ENCODE assay signal across 1 cellular context in the genomic region with DNA sequence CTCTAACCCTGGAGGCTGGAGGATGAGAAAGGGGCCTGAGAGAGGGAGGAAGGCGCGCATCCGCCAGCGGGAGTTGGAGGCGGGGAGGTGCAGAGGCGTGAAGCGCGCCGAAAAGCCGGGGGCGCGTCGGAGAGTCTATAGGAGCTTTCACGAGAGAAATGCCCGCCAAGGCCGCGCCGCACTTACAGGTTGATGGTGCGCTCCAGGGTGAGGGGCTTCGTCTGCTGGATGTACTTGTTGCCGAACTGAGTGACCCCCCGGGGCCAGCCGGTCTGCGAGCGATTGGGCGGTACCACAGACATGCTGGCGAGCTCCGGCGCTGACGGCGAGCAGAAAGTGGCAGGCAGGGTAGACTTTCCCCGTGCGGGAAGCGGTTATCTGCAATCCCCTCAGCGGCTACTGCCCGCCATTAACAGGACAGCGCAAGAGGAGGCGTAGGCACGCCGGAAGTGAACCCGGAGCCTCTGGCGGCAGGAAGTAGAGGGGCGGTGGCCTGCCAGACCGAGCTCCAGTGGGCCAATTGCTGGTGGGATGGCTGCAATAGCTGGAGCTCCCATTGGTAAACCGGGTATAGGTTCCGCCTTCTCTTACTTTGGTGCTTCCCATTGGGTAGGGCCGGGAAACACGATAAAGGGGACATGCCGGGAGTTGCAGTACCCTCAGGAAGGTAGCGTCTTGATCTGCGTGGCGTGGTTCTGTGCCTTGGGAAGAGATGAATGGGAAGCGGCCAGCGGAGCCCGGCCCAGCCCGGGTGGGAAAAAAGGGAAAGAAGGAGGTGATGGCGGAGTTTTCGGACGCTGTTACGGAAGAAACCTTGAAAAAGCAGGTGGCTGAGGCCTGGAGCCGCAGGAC.
A peak's percentile ranks its signal among the peaks of the same experiment; 100 is the strongest.
TF ChIP-seq lines count a peak whose summit lies in the region.

A gene (minus strand): TSS at position 432 of the 852 bp plus-strand sequence. CDS start 130 bp downstream, at position 302.
A gene (plus strand): TSS at position 654 of the 852 bp plus-strand sequence. CDS start 59 bp downstream, at position 713.

TF ChIP-seq in HepG2, 621 proteins besides CTCF, POLR2A, EP300 and RAD21 (continued from another document and continues in another):
- TF ChIP-seq, protein P1, sequence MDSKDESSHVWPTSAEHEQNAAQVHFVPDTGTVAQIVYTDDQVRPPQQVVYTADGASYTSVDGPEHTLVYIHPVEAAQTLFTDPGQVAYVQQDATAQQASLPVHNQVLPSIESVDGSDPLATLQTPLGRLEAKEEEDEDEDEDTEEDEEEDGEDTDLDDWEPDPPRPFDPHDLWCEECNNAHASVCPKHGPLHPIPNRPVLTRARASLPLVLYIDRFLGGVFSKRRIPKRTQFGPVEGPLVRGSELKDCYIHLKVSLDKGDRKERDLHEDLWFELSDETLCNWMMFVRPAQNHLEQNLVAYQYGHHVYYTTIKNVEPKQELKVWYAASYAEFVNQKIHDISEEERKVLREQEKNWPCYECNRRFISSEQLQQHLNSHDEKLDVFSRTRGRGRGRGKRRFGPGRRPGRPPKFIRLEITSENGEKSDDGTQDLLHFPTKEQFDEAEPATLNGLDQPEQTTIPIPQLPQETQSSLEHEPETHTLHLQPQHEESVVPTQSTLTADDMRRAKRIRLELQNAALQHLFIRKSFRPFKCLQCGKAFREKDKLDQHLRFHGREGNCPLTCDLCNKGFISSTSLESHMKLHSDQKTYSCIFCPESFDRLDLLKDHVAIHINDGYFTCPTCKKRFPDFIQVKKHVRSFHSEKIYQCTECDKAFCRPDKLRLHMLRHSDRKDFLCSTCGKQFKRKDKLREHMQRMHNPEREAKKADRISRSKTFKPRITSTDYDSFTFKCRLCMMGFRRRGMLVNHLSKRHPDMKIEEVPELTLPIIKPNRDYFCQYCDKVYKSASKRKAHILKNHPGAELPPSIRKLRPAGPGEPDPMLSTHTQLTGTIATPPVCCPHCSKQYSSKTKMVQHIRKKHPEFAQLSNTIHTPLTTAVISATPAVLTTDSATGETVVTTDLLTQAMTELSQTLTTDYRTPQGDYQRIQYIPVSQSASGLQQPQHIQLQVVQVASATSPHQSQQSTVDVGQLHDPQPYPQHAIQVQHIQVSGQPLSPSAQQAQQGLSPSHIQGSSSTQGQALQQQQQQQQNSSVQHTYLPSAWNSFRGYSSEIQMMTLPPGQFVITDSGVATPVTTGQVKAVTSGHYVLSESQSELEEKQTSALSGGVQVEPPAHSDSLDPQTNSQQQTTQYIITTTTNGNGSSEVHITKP (CRISPR knock-in tag; IDR thresholded peaks at IDR 0.05; ENCODE audit: low read depth), result no peak
- no peak for TF ChIP-seq HMG20B (CRISPR knock-in tag; conservative IDR thresholded peaks at IDR 0.05)
- no peak for TF ChIP-seq HDAC6 (IDR thresholded peaks at IDR 0.05; ENCODE audit: low read depth, low read length)
- TF ChIP-seq ZSCAN21 (CRISPR knock-in tag; IDR thresholded peaks at IDR 0.05; ENCODE audit: borderline replicate concordance), result peak; percentile 72; the same call in 1 of the 2 replicates
- TF ChIP-seq RELA (CRISPR knock-in tag; IDR thresholded peaks at IDR 0.05), result no peak
- TF ChIP-seq, protein P2, sequence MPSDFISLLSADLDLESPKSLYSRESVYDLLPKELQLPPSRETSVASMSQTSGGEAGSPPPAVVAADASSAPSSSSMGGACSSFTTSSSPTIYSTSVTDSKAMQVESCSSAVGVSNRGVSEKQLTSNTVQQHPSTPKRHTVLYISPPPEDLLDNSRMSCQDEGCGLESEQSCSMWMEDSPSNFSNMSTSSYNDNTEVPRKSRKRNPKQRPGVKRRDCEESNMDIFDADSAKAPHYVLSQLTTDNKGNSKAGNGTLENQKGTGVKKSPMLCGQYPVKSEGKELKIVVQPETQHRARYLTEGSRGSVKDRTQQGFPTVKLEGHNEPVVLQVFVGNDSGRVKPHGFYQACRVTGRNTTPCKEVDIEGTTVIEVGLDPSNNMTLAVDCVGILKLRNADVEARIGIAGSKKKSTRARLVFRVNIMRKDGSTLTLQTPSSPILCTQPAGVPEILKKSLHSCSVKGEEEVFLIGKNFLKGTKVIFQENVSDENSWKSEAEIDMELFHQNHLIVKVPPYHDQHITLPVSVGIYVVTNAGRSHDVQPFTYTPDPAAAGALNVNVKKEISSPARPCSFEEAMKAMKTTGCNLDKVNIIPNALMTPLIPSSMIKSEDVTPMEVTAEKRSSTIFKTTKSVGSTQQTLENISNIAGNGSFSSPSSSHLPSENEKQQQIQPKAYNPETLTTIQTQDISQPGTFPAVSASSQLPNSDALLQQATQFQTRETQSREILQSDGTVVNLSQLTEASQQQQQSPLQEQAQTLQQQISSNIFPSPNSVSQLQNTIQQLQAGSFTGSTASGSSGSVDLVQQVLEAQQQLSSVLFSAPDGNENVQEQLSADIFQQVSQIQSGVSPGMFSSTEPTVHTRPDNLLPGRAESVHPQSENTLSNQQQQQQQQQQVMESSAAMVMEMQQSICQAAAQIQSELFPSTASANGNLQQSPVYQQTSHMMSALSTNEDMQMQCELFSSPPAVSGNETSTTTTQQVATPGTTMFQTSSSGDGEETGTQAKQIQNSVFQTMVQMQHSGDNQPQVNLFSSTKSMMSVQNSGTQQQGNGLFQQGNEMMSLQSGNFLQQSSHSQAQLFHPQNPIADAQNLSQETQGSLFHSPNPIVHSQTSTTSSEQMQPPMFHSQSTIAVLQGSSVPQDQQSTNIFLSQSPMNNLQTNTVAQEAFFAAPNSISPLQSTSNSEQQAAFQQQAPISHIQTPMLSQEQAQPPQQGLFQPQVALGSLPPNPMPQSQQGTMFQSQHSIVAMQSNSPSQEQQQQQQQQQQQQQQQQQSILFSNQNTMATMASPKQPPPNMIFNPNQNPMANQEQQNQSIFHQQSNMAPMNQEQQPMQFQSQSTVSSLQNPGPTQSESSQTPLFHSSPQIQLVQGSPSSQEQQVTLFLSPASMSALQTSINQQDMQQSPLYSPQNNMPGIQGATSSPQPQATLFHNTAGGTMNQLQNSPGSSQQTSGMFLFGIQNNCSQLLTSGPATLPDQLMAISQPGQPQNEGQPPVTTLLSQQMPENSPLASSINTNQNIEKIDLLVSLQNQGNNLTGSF (CRISPR knock-in tag; IDR thresholded peaks at IDR 0.05), result 0 out of 2 replicates have a peak, but pooled peaks have one; percentile 65
- no peak for TF ChIP-seq SSRP1 (CRISPR knock-in tag; IDR thresholded peaks at IDR 0.05)
- no peak for TF ChIP-seq ZNF780A (CRISPR knock-in tag; IDR thresholded peaks at IDR 0.05)
- peak; percentile 99 for TF ChIP-seq SP2 (CRISPR knock-in tag; IDR thresholded peaks at IDR 0.05)
- TF ChIP-seq, protein P3, sequence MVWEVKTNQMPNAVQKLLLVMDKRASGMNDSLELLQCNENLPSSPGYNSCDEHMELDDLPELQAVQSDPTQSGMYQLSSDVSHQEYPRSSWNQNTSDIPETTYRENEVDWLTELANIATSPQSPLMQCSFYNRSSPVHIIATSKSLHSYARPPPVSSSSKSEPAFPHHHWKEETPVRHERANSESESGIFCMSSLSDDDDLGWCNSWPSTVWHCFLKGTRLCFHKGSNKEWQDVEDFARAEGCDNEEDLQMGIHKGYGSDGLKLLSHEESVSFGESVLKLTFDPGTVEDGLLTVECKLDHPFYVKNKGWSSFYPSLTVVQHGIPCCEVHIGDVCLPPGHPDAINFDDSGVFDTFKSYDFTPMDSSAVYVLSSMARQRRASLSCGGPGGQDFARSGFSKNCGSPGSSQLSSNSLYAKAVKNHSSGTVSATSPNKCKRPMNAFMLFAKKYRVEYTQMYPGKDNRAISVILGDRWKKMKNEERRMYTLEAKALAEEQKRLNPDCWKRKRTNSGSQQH (CRISPR knock-in tag; IDR thresholded peaks at IDR 0.05; ENCODE audit: low read depth), result peak; percentile 91; the same call in 1 of the 2 replicates
- peak; percentile 48; the same call in 1 of the 2 replicates for TF ChIP-seq KLF6 (CRISPR knock-in tag; IDR thresholded peaks at IDR 0.05)
- TF ChIP-seq TBX2 (CRISPR knock-in tag; IDR thresholded peaks at IDR 0.05; ENCODE audit: borderline replicate concordance), result peak; percentile 80
- TF ChIP-seq, protein P4, sequence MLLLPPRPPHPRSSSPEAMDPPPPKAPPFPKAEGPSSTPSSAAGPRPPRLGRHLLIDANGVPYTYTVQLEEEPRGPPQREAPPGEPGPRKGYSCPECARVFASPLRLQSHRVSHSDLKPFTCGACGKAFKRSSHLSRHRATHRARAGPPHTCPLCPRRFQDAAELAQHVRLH (CRISPR knock-in tag; IDR thresholded peaks at IDR 0.05; ENCODE audit: borderline replicate concordance, low read depth), result peak; percentile 46; the same call in 1 of the 2 replicates
- TF ChIP-seq ZNF367 (CRISPR knock-in tag; IDR thresholded peaks at IDR 0.05; ENCODE audit: borderline replicate concordance), result no peak
- no peak for TF ChIP-seq NFE2L2 (IDR thresholded peaks at IDR 0.05; ENCODE audit: low read length)
- 0 out of 2 replicates have a peak, but pooled peaks have one; percentile 67 for TF ChIP-seq EEA1 (CRISPR knock-in tag; IDR thresholded peaks at IDR 0.05; ENCODE audit: borderline replicate concordance)
- peak; percentile 52; the same call in 1 of the 2 replicates for TF ChIP-seq ZNF331 (CRISPR knock-in tag; IDR thresholded peaks at IDR 0.05)
- TF ChIP-seq, protein P5, sequence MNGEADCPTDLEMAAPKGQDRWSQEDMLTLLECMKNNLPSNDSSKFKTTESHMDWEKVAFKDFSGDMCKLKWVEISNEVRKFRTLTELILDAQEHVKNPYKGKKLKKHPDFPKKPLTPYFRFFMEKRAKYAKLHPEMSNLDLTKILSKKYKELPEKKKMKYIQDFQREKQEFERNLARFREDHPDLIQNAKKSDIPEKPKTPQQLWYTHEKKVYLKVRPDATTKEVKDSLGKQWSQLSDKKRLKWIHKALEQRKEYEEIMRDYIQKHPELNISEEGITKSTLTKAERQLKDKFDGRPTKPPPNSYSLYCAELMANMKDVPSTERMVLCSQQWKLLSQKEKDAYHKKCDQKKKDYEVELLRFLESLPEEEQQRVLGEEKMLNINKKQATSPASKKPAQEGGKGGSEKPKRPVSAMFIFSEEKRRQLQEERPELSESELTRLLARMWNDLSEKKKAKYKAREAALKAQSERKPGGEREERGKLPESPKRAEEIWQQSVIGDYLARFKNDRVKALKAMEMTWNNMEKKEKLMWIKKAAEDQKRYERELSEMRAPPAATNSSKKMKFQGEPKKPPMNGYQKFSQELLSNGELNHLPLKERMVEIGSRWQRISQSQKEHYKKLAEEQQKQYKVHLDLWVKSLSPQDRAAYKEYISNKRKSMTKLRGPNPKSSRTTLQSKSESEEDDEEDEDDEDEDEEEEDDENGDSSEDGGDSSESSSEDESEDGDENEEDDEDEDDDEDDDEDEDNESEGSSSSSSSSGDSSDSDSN (CRISPR knock-in tag; IDR thresholded peaks at IDR 0.05), result peak; percentile 64
- no peak for TF ChIP-seq ZNF121 (CRISPR knock-in tag; IDR thresholded peaks at IDR 0.05)
- no peak for TF ChIP-seq TCF7 (IDR thresholded peaks at IDR 0.05; ENCODE audit: low read depth)
- TF ChIP-seq SOX6 (IDR thresholded peaks at IDR 0.05), result no peak
- TF ChIP-seq SOX6 (CRISPR knock-in tag; IDR thresholded peaks at IDR 0.05), result no peak
- TF ChIP-seq, protein P6, sequence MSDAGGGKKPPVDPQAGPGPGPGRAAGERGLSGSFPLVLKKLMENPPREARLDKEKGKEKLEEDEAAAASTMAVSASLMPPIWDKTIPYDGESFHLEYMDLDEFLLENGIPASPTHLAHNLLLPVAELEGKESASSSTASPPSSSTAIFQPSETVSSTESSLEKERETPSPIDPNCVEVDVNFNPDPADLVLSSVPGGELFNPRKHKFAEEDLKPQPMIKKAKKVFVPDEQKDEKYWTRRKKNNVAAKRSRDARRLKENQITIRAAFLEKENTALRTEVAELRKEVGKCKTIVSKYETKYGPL (CRISPR knock-in tag; IDR thresholded peaks at IDR 0.05), result peak; percentile 26
- peak; percentile 89 for TF ChIP-seq HOXA3 (CRISPR knock-in tag; IDR thresholded peaks at IDR 0.05)
- peak; percentile 93 for TF ChIP-seq KMT2B (CRISPR knock-in tag; IDR thresholded peaks at IDR 0.05)
- TF ChIP-seq GATAD2A (CRISPR knock-in tag; IDR thresholded peaks at IDR 0.05), result 0 out of 2 replicates have a peak, but pooled peaks have one; percentile 17
- TF ChIP-seq ZNF772 (CRISPR knock-in tag; IDR thresholded peaks at IDR 0.05), result peak; percentile 78; the same call in 1 of the 2 replicates
- no peak for TF ChIP-seq CBX1 (IDR thresholded peaks at IDR 0.05; ENCODE audit: low read depth)
- no peak for TF ChIP-seq MAFF (IDR thresholded peaks at IDR 0.05; ENCODE audit: low read depth, low read length)
- TF ChIP-seq NFE2L1 (CRISPR knock-in tag; IDR thresholded peaks at IDR 0.05; ENCODE audit: borderline replicate concordance), result no peak
- peak; percentile 67 for TF ChIP-seq HOXA5 (CRISPR knock-in tag; IDR thresholded peaks at IDR 0.05)
- TF ChIP-seq ZNF253 (CRISPR knock-in tag; IDR thresholded peaks at IDR 0.05; ENCODE audit: borderline replicate concordance), result 0 out of 2 replicates have a peak, but pooled peaks have one; percentile 9
- TF ChIP-seq SIN3A (IDR thresholded peaks at IDR 0.05; ENCODE audit: borderline replicate concordance, low read depth, low read length), result peak; percentile 79; the same call in 1 of the 2 replicates
- TF ChIP-seq PHF21A (CRISPR knock-in tag; IDR thresholded peaks at IDR 0.05), result peak; percentile 77; the same call in 1 of the 2 replicates
- TF ChIP-seq, protein P7, sequence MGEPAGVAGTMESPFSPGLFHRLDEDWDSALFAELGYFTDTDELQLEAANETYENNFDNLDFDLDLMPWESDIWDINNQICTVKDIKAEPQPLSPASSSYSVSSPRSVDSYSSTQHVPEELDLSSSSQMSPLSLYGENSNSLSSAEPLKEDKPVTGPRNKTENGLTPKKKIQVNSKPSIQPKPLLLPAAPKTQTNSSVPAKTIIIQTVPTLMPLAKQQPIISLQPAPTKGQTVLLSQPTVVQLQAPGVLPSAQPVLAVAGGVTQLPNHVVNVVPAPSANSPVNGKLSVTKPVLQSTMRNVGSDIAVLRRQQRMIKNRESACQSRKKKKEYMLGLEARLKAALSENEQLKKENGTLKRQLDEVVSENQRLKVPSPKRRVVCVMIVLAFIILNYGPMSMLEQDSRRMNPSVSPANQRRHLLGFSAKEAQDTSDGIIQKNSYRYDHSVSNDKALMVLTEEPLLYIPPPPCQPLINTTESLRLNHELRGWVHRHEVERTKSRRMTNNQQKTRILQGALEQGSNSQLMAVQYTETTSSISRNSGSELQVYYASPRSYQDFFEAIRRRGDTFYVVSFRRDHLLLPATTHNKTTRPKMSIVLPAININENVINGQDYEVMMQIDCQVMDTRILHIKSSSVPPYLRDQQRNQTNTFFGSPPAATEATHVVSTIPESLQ (CRISPR knock-in tag; conservative IDR thresholded peaks at IDR 0.05), result no peak
- no peak for TF ChIP-seq ZNF317 (CRISPR knock-in tag; IDR thresholded peaks at IDR 0.05)
- TF ChIP-seq, protein P8, sequence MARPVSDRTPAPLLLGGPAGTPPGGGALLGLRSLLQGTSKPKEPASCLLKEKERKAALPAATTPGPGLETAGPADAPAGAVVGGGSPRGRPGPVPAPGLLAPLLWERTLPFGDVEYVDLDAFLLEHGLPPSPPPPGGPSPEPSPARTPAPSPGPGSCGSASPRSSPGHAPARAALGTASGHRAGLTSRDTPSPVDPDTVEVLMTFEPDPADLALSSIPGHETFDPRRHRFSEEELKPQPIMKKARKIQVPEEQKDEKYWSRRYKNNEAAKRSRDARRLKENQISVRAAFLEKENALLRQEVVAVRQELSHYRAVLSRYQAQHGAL (CRISPR knock-in tag; IDR thresholded peaks at IDR 0.05; ENCODE audit: not compliant biosample characterization), result no peak
- peak; percentile 32; the same call in 1 of the 2 replicates for TF ChIP-seq ZNF747 (CRISPR knock-in tag; IDR thresholded peaks at IDR 0.05; ENCODE audit: borderline replicate concordance)
- TF ChIP-seq NKX3-1 (CRISPR knock-in tag; IDR thresholded peaks at IDR 0.05), result peak; percentile 80
